Comparison of ENCODE assay signal across 34 cellular contexts in genomic region chr17:67687541-67687940, GRCh38.
"Had no signal": no experiment of that assay in that cellular context is flagged by ENCODE, and none has a peak within 500 bp of the region (broad histone marks: within the 10 kb centered on the region; RNA-seq: fewer than 3 reads in every experiment).

No MANE protein-coding gene starts in this region.

- H3K4me2 ChIP-seq: SK-N-SH had no signal

- DNase-seq: activated B cell treated with CpG ODN at 0.5 μM for 24 hours; activated CD4-positive, alpha-beta memory T cell treated with anti-CD3 and anti-CD28 coated beads for 36 hours; activated CD4-positive, alpha-beta T cell treated with anti-CD3 and anti-CD28 coated beads for 4 hours; activated CD4-positive, alpha-beta T cell treated with anti-CD3 and anti-CD28 coated beads, Interleukin-2, amount 50 U/mL, for 1 hour; activated CD4-positive, CD25-positive, alpha-beta regulatory T cell treated with anti-CD3 and anti-CD28 coated beads, Interleukin-2, amount 50 U/mL, for 72 hours; activated effector memory CD4-positive, alpha-beta T cell treated with anti-CD3 and anti-CD28 coated beads, Interleukin-2, amount 50 U/mL, for 16 hours; activated naive CD4-positive, alpha-beta T cell; activated naive CD4-positive, alpha-beta T cell treated with anti-CD3 and anti-CD28 coated beads, Interleukin-2, amount 50 U/mL, for 16 hours; activated naive CD8-positive, alpha-beta T cell treated with anti-CD3 and anti-CD28 coated beads for 36 hours; activated T-cell treated with anti-CD3 and anti-CD28 coated beads, Interleukin-2, amount 50 U/mL, for 1 hour; activated T-cell treated with anti-CD3 and anti-CD28 coated beads, Interleukin-2, amount 50 U/mL, for 72 hours; amniotic stem cell; aorta; brain microvascular endothelial cell; NCI-H1092 treated with DMSO at 0.1 percent for 48 hours; NCI-H1417 treated with DMSO at 0.1 percent for 48 hours; NCI-H187 treated with DMSO at 0.1 percent for 48 hours; NCI-H2081; NCI-H2171 treated with DMSO at 0.1 percent for 48 hours; NCI-H226; NCI-H446 treated with DMSO at 0.1 percent for 48 hours; NCI-H524; NCI-H69; NK-92 treated with Interleukin-12 subunit alpha and Interleukin-12 subunit beta, amount 100 ng/mL, for 24 hours; PC-3; Peyer's patch; RPMI8226; SHP77 treated with DMSO at 0.1 percent for 48 hours; SK-N-SH had no signal

- H3K4me1 ChIP-seq: Peyer's patch, SJSA1 had no signal

- H3K36me3 ChIP-seq: brain microvascular endothelial cell, SJSA1 had no signal

- H3K9ac ChIP-seq: SK-N-SH had no signal

- H3K27ac Mint-ChIP-seq: activated B cell treated with CpG ODN at 0.5 μM for 24 hours; activated CD4-positive, alpha-beta memory T cell treated with anti-CD3 and anti-CD28 coated beads for 36 hours; activated naive CD8-positive, alpha-beta T cell treated with anti-CD3 and anti-CD28 coated beads for 36 hours; activated T-cell treated with anti-CD3 and anti-CD28 coated beads, Interleukin-2, amount 50 U/mL, for 72 hours; activated T-helper 17 cell treated with anti-CD3 and anti-CD28 coated beads, Interleukin-2, amount 50 U/mL, for 72 hours; T-helper 1 cell treated with Interleukin-12 subunit alpha and Interleukin-12 subunit beta and Interleukin-4 antibody, amounts not matched to agents 30 μg/mL and 1 μg/mL, for 36 hours; T-helper 2 cell treated with Interferon-gamma antibody and Interleukin-4, amounts not matched to agents 5 μg/mL and 100 μg/mL, for 36 hours had no signal

- ATAC-seq: activated T-cell treated with anti-CD3 and anti-CD28 coated beads, Interleukin-2, amount 50 U/mL, for 72 hours; activated T-helper 17 cell treated with anti-CD3 and anti-CD28 coated beads, Interleukin-2, amount 50 U/mL, for 72 hours; PC-3 had no signal

- H3K27ac ChIP-seq: brain microvascular endothelial cell, Peyer's patch, SJSA1 had no signal

- H3K27me3 ChIP-seq: brain microvascular endothelial cell, Peyer's patch, SJSA1 had no signal

- H3K4me3 Mint-ChIP-seq: activated B cell treated with CpG ODN at 0.5 μM for 24 hours; activated CD4-positive, alpha-beta memory T cell treated with anti-CD3 and anti-CD28 coated beads for 36 hours; activated naive CD8-positive, alpha-beta T cell treated with anti-CD3 and anti-CD28 coated beads for 36 hours; activated T-cell treated with anti-CD3 and anti-CD28 coated beads, Interleukin-2, amount 50 U/mL, for 72 hours; activated T-helper 17 cell treated with anti-CD3 and anti-CD28 coated beads, Interleukin-2, amount 50 U/mL, for 72 hours; central memory CD8-positive, alpha-beta T cell; T-helper 1 cell treated with Interleukin-12 subunit alpha and Interleukin-12 subunit beta and Interleukin-4 antibody, amounts not matched to agents 30 μg/mL and 1 μg/mL, for 36 hours; T-helper 2 cell treated with Interferon-gamma antibody and Interleukin-4, amounts not matched to agents 5 μg/mL and 100 μg/mL, for 36 hours had no signal

- H3K9me3 ChIP-seq: Peyer's patch, SJSA1, SK-N-SH had no signal

- H3K36me3 Mint-ChIP-seq: activated CD4-positive, alpha-beta memory T cell treated with anti-CD3 and anti-CD28 coated beads for 36 hours had no signal

- H3K4me3 ChIP-seq: Peyer's patch, SJSA1 had no signal

- H3K27me3 Mint-ChIP-seq: activated B cell treated with CpG ODN at 0.5 μM for 24 hours; activated CD4-positive, alpha-beta memory T cell treated with anti-CD3 and anti-CD28 coated beads for 36 hours; activated naive CD8-positive, alpha-beta T cell treated with anti-CD3 and anti-CD28 coated beads for 36 hours; activated T-helper 17 cell treated with anti-CD3 and anti-CD28 coated beads, Interleukin-2, amount 50 U/mL, for 72 hours; central memory CD8-positive, alpha-beta T cell had no signal

- H3K9me3 Mint-ChIP-seq: activated B cell treated with CpG ODN at 0.5 μM for 24 hours; activated CD4-positive, alpha-beta memory T cell treated with anti-CD3 and anti-CD28 coated beads for 36 hours; activated naive CD8-positive, alpha-beta T cell treated with anti-CD3 and anti-CD28 coated beads for 36 hours; activated T-cell treated with anti-CD3 and anti-CD28 coated beads, Interleukin-2, amount 50 U/mL, for 72 hours; activated T-helper 17 cell treated with anti-CD3 and anti-CD28 coated beads, Interleukin-2, amount 50 U/mL, for 72 hours; central memory CD8-positive, alpha-beta T cell; T-helper 1 cell treated with Interleukin-12 subunit alpha and Interleukin-12 subunit beta and Interleukin-4 antibody, amounts not matched to agents 30 μg/mL and 1 μg/mL, for 36 hours; T-helper 2 cell treated with Interferon-gamma antibody and Interleukin-4, amounts not matched to agents 5 μg/mL and 100 μg/mL, for 36 hours had no signal

- H3K4me1 Mint-ChIP-seq: activated T-helper 17 cell treated with anti-CD3 and anti-CD28 coated beads, Interleukin-2, amount 50 U/mL, for 72 hours; central memory CD8-positive, alpha-beta T cell had no signal
